In the genomic region with DNA sequence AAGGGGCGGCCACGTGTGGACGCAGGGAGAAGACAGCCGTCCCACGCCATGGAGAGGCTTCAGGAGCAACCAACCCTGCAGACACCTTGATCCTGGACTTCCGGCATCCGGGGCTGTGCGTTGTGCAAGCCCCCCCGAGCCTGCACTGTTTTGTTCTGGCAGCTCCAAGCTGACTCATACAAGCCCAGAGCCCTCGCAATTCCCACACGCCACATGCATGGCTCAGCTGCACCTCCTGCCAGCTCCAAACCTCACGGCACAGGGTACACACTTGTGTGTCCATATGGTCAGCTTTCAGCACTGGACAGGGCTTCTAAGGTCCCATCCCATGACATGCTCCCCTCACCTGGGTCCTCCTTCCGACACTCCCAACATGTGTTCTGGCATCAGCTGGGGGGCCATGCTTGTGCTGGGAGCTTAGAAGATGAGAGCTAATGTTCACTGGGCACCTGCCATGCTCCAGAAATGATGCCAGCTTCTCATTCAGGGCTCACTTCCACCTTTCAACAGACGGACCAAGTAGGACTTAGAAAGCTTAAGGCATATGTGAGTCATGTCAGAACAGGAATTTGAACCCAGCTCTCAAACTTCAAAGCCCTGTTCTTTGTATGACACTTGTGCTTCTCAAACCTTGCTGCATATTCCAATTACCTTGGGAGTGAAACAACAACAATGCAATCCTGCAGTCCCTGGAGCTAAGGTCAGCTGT, we compare ENCODE assay signal across 22 cellular contexts.
DNase-seq lines count a peak whose midpoint lies in the region; FAIRE-seq and TF ChIP-seq lines count a peak whose summit lies in the region.
"Had no signal": no experiment of that assay in that cellular context is flagged by ENCODE, and none has a peak within 500 bp of the region (broad histone marks: within the 10 kb centered on the region; RNA-seq: fewer than 3 reads in every experiment).

No MANE protein-coding gene starts in this region.

- intact Hi-C loops in head of caudate nucleus (cut with DNase I) = no loop called here

- TF ChIP-seq CTCF in H1 (IDR thresholded peaks at IDR 0.05; ENCODE audit: control extremely low read depth in 1 of 3, insufficient read depth in 1 of 3, low read depth in 1 of 3, low read length in 3 of 3) (no peak), osteoblast (IDR thresholded peaks at IDR 0.05; ENCODE audit: extremely low read depth, low read depth, low read length) (no peak), glutamatergic neuron (IDR thresholded peaks at IDR 0.05; ENCODE audit: partially characterized antibody, unreplicated experiment) (no peak)

- peaks cover 16% of the 10 kb centered on the region for H3K4me1 Mint-ChIP-seq in glutamatergic neuron (ENCODE audit: low read depth, unreplicated experiment)

- no peaks in the 10 kb centered on the region for H3K79me1 ChIP-seq in H1 (ENCODE audit: low read depth, low read length)

- H4K8ac ChIP-seq in H1 (ENCODE audit: extremely low read depth, insufficient read depth, low read length) = no peak overlapping the region

- H3K36me3 Mint-ChIP-seq in glutamatergic neuron (ENCODE audit: unreplicated experiment) = no peaks in the 10 kb centered on the region
- H3K36me3 Mint-ChIP-seq: activated naive CD4-positive, alpha-beta T cell treated with anti-CD3 and anti-CD28 coated beads, Interleukin-2, amount 50 U/mL, for 72 hours; naive B cell; type B pancreatic cell had no signal

- no peak overlapping the region for H3K18ac ChIP-seq in H1 (ENCODE audit: extremely low read depth, low read length)

- in situ Hi-C loops in G401 (cut with HindIII; ENCODE audit: low sequenced_read_pairs) = no loop called here

- no peak for FAIRE-seq in H1 (lab: Jason Lieb, UNC)
- FAIRE-seq: bronchial epithelial cell had no signal

- H3K27ac ChIP-seq in H1 (ENCODE audit: low read depth, low read length) (no peak overlapping the region), osteoblast (ENCODE audit: low read depth, low read length) (no peak overlapping the region)
- H3K27ac ChIP-seq: KMS-11, psoas muscle, SJCRH30 had no signal

- H2BK5ac ChIP-seq in H1 (ENCODE audit: low read depth, low read length) = no peak overlapping the region

- no peaks in the 10 kb centered on the region for H3K27me3 ChIP-seq in MG63
- peaks cover 0 to 6% (median 2%) of the 10 kb centered on the region in 4 experiments; a peak in 4 of 7 replicates for H3K27me3 ChIP-seq in H1 (replicated peaks in 1 of 4; ENCODE audit: control insufficient read depth in 3 of 4, extremely low read depth in 1 of 4, insufficient read depth in 3 of 4, low read length in 3 of 4)
- H3K27me3 ChIP-seq in osteoblast (ENCODE audit: insufficient read depth, low read length) = peaks cover 13% of the 10 kb centered on the region
- H3K27me3 ChIP-seq: SJCRH30 had no signal

- H3K9me3 ChIP-seq in MG63 = no peaks in the 10 kb centered on the region
- H3K9me3 ChIP-seq in H1 (ENCODE audit: insufficient read depth in 2 of 2, low read depth in 1 of 2, low read length in 1 of 2) = no peaks in the 10 kb centered on the region
- H3K9me3 ChIP-seq in osteoblast (ENCODE audit: low read depth, low read length) = no peaks in the 10 kb centered on the region
- H3K9me3 ChIP-seq: psoas muscle, SJCRH30 had no signal

- no peak for TF ChIP-seq POLR2A in H1 (IDR thresholded peaks at IDR 0.05; ENCODE audit: control extremely low read depth in 1 of 2, low read depth in 2 of 2, low read length in 2 of 2)

- H2AFZ ChIP-seq in H1 (ENCODE audit: low read length) (no peak overlapping the region), osteoblast (ENCODE audit: low read length) (no peak overlapping the region)

- POLR2A ChIA-PET in H1 (lab: Charles Lee; ENCODE audit: partially characterized antibody) = interaction anchor here (0.7 to 3.8 kb wide), 2 partner anchors 11 to 73 kb away, joined by 3 to 14 read pairs; no protein-coding TSS in a partner anchor

- no peak for TF ChIP-seq EP300 in H1 (IDR thresholded peaks at IDR 0.05; ENCODE audit: borderline replicate concordance in 1 of 2, low read depth in 2 of 2, low read length in 2 of 2)

- peaks cover 0 to 11% (median 5%) of the 10 kb centered on the region in 4 experiments; a peak in 6 of 7 replicates for H3K4me1 ChIP-seq in H1 (replicated peaks in 1 of 4; ENCODE audit: control insufficient read depth in 3 of 4, insufficient read depth in 4 of 4, low read length in 3 of 4)
- H3K4me1 ChIP-seq in osteoblast (ENCODE audit: insufficient read depth, low read length) = no peaks in the 10 kb centered on the region
- H3K4me1 ChIP-seq: psoas muscle, SJCRH30 had no signal

- no peak overlapping the region for H4K5ac ChIP-seq in H1 (ENCODE audit: insufficient read length, low read depth, low read length)

- 93% methylated on average over 14 of the region's 14 CpGs; no CpG with 5 or more reads in 1 of the 2 experiments for WGBS in H1 (ENCODE audit: extremely low coverage in 1 of 2, insufficient coverage in 1 of 2, insufficient read length in 1 of 2, insufficient replicate concordance in 2 of 2, low coverage in 1 of 2, low lambda C conversion rate in 2 of 2, missing lambda C conversion rate in 1 of 2), 2 experiments

- no peak overlapping the region for H3K56ac ChIP-seq in H1 (replicated peaks; ENCODE audit: insufficient read length, low read depth, low read length)

- no peak overlapping the region for H3K23ac ChIP-seq in H1 (ENCODE audit: insufficient read length)

- no peaks in the 10 kb centered on the region; the same call in 1 of the 2 replicates for H3K36me3 ChIP-seq in MG63
- H3K36me3 ChIP-seq in H1 (ENCODE audit: control insufficient read depth in 2 of 4, insufficient read depth in 4 of 4, low read length in 3 of 4) = no peaks in the 10 kb centered on the region
- H3K36me3 ChIP-seq in osteoblast (ENCODE audit: insufficient read depth, low read length) = no peaks in the 10 kb centered on the region
- H3K36me3 ChIP-seq: SJCRH30 had no signal

- H2BK12ac ChIP-seq in H1 (ENCODE audit: low read depth, low read length) = no peak overlapping the region

- H2BK20ac ChIP-seq in H1 (ENCODE audit: low read length) = no peak overlapping the region

- CTCF ChIA-PET in H1 (lab: Charles Lee; ENCODE audit: partially characterized antibody) = interaction anchor here (0.6 to 3.3 kb wide), 7 partner anchors 9 to 353 kb away, joined by 3 to 10 read pairs (median 3); no protein-coding TSS in a partner anchor

- no peak overlapping the region for H3K4me3 Mint-ChIP-seq in glutamatergic neuron (ENCODE audit: unreplicated experiment)
- H3K4me3 Mint-ChIP-seq: activated CD4-positive, alpha-beta T cell treated with anti-CD3 and anti-CD28 coated beads, Interleukin-2, amount 10 ng/mL, durations not matched to agents 24 days and 14 days; type B pancreatic cell had no signal

- 0 out of 2 replicates have a peak overlapping the region, but pooled peaks have one; percentile 24 for H2AK5ac ChIP-seq in H1 (ENCODE audit: low read depth, low read length)

- no peak overlapping the region for H2BK120ac ChIP-seq in H1 (replicated peaks; ENCODE audit: low read depth, low read length)

- H3K79me2 ChIP-seq in H1 (ENCODE audit: control insufficient read depth in 1 of 2, insufficient read depth in 2 of 2, low read length in 2 of 2) (no peaks in the 10 kb centered on the region), osteoblast (ENCODE audit: insufficient read depth, low read length) (no peaks in the 10 kb centered on the region)

- no peaks in the 10 kb centered on the region for H4K20me1 ChIP-seq in H1 (replicated peaks in 1 of 2; ENCODE audit: control insufficient read depth in 1 of 2, insufficient read depth in 2 of 2, low read length in 2 of 2)
- peaks cover 3% of the 10 kb centered on the region for H4K20me1 ChIP-seq in osteoblast (ENCODE audit: insufficient read depth, low read length)

- no peak overlapping the region for H3K14ac ChIP-seq in H1 (ENCODE audit: insufficient read length)

- no peak overlapping the region for H3K4me3 ChIP-seq in MG63
- H3K4me3 ChIP-seq in H1 (ENCODE audit: extremely low read depth in 1 of 4, insufficient read depth in 2 of 4, low read depth in 3 of 4, low read length in 4 of 4) = no peak overlapping the region
- no peak overlapping the region for H3K4me3 ChIP-seq in osteoblast (ENCODE audit: insufficient read depth, low read length)
- H3K4me3 ChIP-seq: psoas muscle, SJCRH30 had no signal

- peaks cover 9% of the 10 kb centered on the region for H3K9me3 Mint-ChIP-seq in glutamatergic neuron (ENCODE audit: unreplicated experiment)
- H3K9me3 Mint-ChIP-seq: activated CD4-positive, alpha-beta T cell treated with anti-CD3 and anti-CD28 coated beads, Interleukin-2, amount 10 ng/mL, durations not matched to agents 24 days and 14 days; activated naive CD4-positive, alpha-beta T cell treated with anti-CD3 and anti-CD28 coated beads, Interleukin-2, amount 50 U/mL, for 72 hours; type B pancreatic cell had no signal

- peak; percentile 38 for DNase-seq in G401 (ENCODE audit: low spot score)
- DNase-seq in MG63 = peak; percentile 84
- no peak for DNase-seq in H1 (ENCODE audit: low read depth in 1 of 2, low spot score in 2 of 2)
- DNase-seq in osteoblast (ENCODE audit: insufficient read length, low spot score, missing footprints) = peak; percentile 68
- DNase-seq in NCI-H187 treated with DMSO at 0.1 percent for 48 hours (lab: John Stamatoyannopoulos, UW) = no peak
- DNase-seq in NCI-H1694 (lab: John Stamatoyannopoulos, UW) = no peak
- DNase-seq in glutamatergic neuron = no peak
- DNase-seq in head of caudate nucleus = no peak
- DNase-seq: activated CD4-positive, alpha-beta T cell treated with anti-CD3 and anti-CD28 coated beads, Interleukin-2, amount 10 ng/mL, durations not matched to agents 24 days and 14 days; activated T-cell treated with anti-CD3 and anti-CD28 coated beads, Interleukin-2, amount 50 U/mL, for 1 hour; DMS153; effector CD4-positive, alpha-beta T cell; naive B cell; NCI-H1417; NCI-H2227 treated with DMSO at 0.1 percent for 48 hours; SJCRH30; stimulated activated naive CD8-positive, alpha-beta T cell treated with anti-CD3 and anti-CD28 coated beads, Interleukin-15, Interleukin-2, amounts not matched to agents 100 U/mL and 50 U/mL, for 24 hours had no signal

- no peak for TF ChIP-seq RAD21 in H1 (IDR thresholded peaks at IDR 0.05 in 1 of 2, conservative IDR thresholded peaks at IDR 0.05 in 1 of 2; ENCODE audit: low read depth in 2 of 2, low read length in 2 of 2)

- H3K23me2 ChIP-seq in H1 (ENCODE audit: low read depth, low read length) = peaks cover 7% of the 10 kb centered on the region; the same call in 1 of the 2 replicates

- peaks cover 11% of the 10 kb centered on the region for H3K27me3 Mint-ChIP-seq in glutamatergic neuron (ENCODE audit: unreplicated experiment)
- H3K27me3 Mint-ChIP-seq: naive B cell had no signal

- 0 out of 2 replicates have a peak overlapping the region, but pooled peaks have one; percentile 95 for H2BK15ac ChIP-seq in H1 (ENCODE audit: low read length)

- H3K4me2 ChIP-seq in H1 (ENCODE audit: insufficient read depth in 1 of 2, low read depth in 2 of 2, low read length in 2 of 2) = no peak overlapping the region
- H3K4me2 ChIP-seq in osteoblast (ENCODE audit: insufficient read depth, low read length) = no peak overlapping the region
- H3K4me2 ChIP-seq: KMS-11 had no signal

- no peak overlapping the region for H3K9ac ChIP-seq in H1 (replicated peaks in 1 of 4; ENCODE audit: extremely low read depth in 1 of 4, low read depth in 3 of 4, low read length in 3 of 4)
- H3K9ac ChIP-seq: KMS-11 had no signal

- H3K27ac Mint-ChIP-seq in glutamatergic neuron (ENCODE audit: unreplicated experiment) = no peak overlapping the region
- H3K27ac Mint-ChIP-seq: activated CD4-positive, alpha-beta T cell treated with anti-CD3 and anti-CD28 coated beads, Interleukin-2, amount 10 ng/mL, durations not matched to agents 24 days and 14 days; type B pancreatic cell had no signal

- H4K91ac ChIP-seq in H1 (replicated peaks; ENCODE audit: insufficient read length, low read length) = no peak overlapping the region

- H3K4ac ChIP-seq in H1 (replicated peaks; ENCODE audit: insufficient read length, low read depth, low read length) = no peak overlapping the region

Comparison
In these comparisons a context has a peak if more than half of its experiments do, and no peak if none do; other contexts are left out.
1. DNase-seq: peak in G401 (single experiment), MG63 (single experiment) and osteoblast (single experiment); none in H1 (0 of 2), NCI-H187 treated with DMSO at 0.1 percent for 48 hours (single experiment), NCI-H1694 (single experiment), glutamatergic neuron (single experiment) and head of caudate nucleus (0 of 42).